Comparison of ENCODE assay signal across 20 cellular contexts in the genomic region with DNA sequence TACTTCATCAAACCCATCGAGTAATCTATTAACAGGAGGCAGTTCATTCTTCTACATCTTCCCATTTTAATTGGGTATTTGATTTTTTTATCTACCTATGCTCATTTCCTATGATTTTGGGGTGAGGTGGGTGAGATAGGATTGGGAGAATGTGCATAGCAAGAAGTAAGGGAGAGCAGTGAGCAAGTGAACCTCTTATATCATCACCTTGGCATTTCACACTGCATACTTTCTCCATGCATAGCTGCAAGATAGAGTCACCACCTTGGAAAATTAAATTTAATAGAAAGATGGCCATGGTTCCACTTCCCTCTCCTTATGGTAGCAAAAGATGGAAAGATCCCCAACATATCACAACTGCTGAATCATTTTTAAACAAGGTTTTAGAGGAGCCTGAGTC.
DNase-seq lines count a peak whose midpoint lies in the region; ATAC-seq lines count a peak whose summit lies in the region.
"Had no signal": no experiment of that assay in that cellular context is flagged by ENCODE, and none has a peak within 500 bp of the region (broad histone marks: within the 10 kb centered on the region; RNA-seq: fewer than 3 reads in every experiment).

No MANE protein-coding gene starts in this region.

- no peaks in the 10 kb centered on the region for H3K36me3 ChIP-seq in HUES48 (ENCODE audit: control insufficient read depth, insufficient read depth, low read length)
- H3K36me3 ChIP-seq: BE2C; BLaER1 treated with 17β-estradiol and CSF1 and Interleukin-3, amounts not matched to agents 10 nM and 100 nM had no signal

- in situ Hi-C loops in ACHN (cut with HindIII; ENCODE audit: low pct_ligation_motif_present, low pct_unique_long_range_greater_than_20kb, low sequenced_read_pairs): no loop called here

- H3K4me1 ChIP-seq in HUES48 (ENCODE audit: control insufficient read depth, insufficient read depth, low read length): peaks cover 16% of the 10 kb centered on the region
- H3K4me1 ChIP-seq: BE2C had no signal

- peak; percentile 56 for DNase-seq in ACHN
- peak; percentile 5 for DNase-seq in astrocyte of the hippocampus (ENCODE audit: low read depth, low spot score)
- DNase-seq in kidney tubule cell (ENCODE audit: low spot score): peak; percentile 74
- DNase-seq in HCEC 1CT: no peak
- no peak for DNase-seq in NCI-H345 treated with DMSO at 0.1 percent for 48 hours (lab: John Stamatoyannopoulos, UW; ENCODE audit: unreplicated experiment)
- DNase-seq in NCI-H146 (lab: John Stamatoyannopoulos, UW): no peak
- DNase-seq: AML-193; BE2C; CD4-positive, alpha-beta T cell; CD8-positive, alpha-beta memory T cell; DMS 273 treated with DMSO at 0.1 percent for 48 hours; DMS79; GF-D8; GOT3; H7 had no signal

- H3K4me3 ChIP-seq in HUES48 (ENCODE audit: low read depth, low read length): no peak overlapping the region
- H3K4me3 ChIP-seq: BLaER1 treated with 17β-estradiol and CSF1 and Interleukin-3, amounts not matched to agents 10 nM and 100 nM had no signal

- H3K27me3 ChIP-seq in HUES48 (ENCODE audit: control insufficient read depth, insufficient read depth, low read length): no peaks in the 10 kb centered on the region
- H3K27me3 ChIP-seq: BE2C; BLaER1 treated with 17β-estradiol and CSF1 and Interleukin-3, amounts not matched to agents 10 nM and 100 nM had no signal

- no peaks in the 10 kb centered on the region for H3K9me3 ChIP-seq in HUES48 (ENCODE audit: control insufficient read depth, insufficient read depth, low read length)
- H3K9me3 ChIP-seq: BE2C; BLaER1 treated with 17β-estradiol and CSF1 and Interleukin-3, amounts not matched to agents 10 nM and 100 nM had no signal

- H3K9ac ChIP-seq in HUES48 (ENCODE audit: low read depth, low read length): no peak overlapping the region; the same call in 1 of the 2 replicates
- H3K9ac ChIP-seq: BLaER1 treated with 17β-estradiol and CSF1 and Interleukin-3, amounts not matched to agents 10 nM and 100 nM had no signal

- no peak for ATAC-seq in GM21381 (IDR thresholded peaks at IDR 0.05; ENCODE audit: unreplicated experiment)
- ATAC-seq: HCT116 had no signal

- peak overlapping the region; percentile 11 for H3K27ac ChIP-seq in HUES48 (ENCODE audit: low read depth, low read length)
- H3K27ac ChIP-seq: 22Rv1; BLaER1 treated with 17β-estradiol and CSF1 and Interleukin-3, amounts not matched to agents 10 nM and 100 nM had no signal

Comparison
In these comparisons a context has a peak if more than half of its experiments do, and no peak if none do; other contexts are left out.
1. DNase-seq: peak in ACHN (single experiment), astrocyte of the hippocampus (single experiment) and kidney tubule cell (single experiment); none in HCEC 1CT (single experiment), NCI-H345 treated with DMSO at 0.1 percent for 48 hours (single experiment) and NCI-H146 (single experiment).